12 cellular contexts compared by ENCODE assay signal in genomic region chr7:140899883-140900282, GRCh38. TPM values are rescaled to one million over a fixed set of nuclear protein-coding genes. Genes with fewer than 3 reads are reported as not detected.
DNase-seq lines count a peak whose midpoint lies in the region; ATAC-seq and TF ChIP-seq lines count a peak whose summit lies in the region.
"Had no signal": no experiment of that assay in that cellular context is flagged by ENCODE, and none has a peak within 500 bp of the region (broad histone marks: within the 10 kb centered on the region; RNA-seq: fewer than 3 reads in every experiment).

No MANE protein-coding gene starts in this region.

- peaks cover 9% of the 10 kb centered on the region for H3K4me1 ChIP-seq in HAP-1
- H3K4me1 ChIP-seq in stomach: peaks cover 3 to 30% (median 20%) of the 10 kb centered on the region in 4 donors
- H3K4me1 ChIP-seq in H9 (ENCODE audit: insufficient read depth, low read length): peaks cover 2% of the 10 kb centered on the region; the same call in 1 of the 2 replicates
- H3K4me1 ChIP-seq: Caco-2 had no signal

- H4K20me1 ChIP-seq in H9 (ENCODE audit: control insufficient read depth, insufficient read depth, insufficient read length): no peaks in the 10 kb centered on the region

- no peak overlapping the region for H3K9ac ChIP-seq in H9 (ENCODE audit: extremely low read depth, insufficient read length, low read length)

- no peak overlapping the region for H2BK20ac ChIP-seq in H9 (ENCODE audit: low read depth, low read length, poor library complexity, severe bottlenecking)

- H3K23ac ChIP-seq in H9 (ENCODE audit: insufficient read length, low read depth, low read length): no peak overlapping the region

- H3K9me3 Mint-ChIP-seq in H9: peaks cover 11% of the 10 kb centered on the region in 2 experiments

- H3K4me3 Mint-ChIP-seq in H9: peak overlapping the region in 1 of 2 experiments; percentile 24; a peak in 1 of 5 replicates

- H3K27me3 ChIP-seq in HAP-1 (ENCODE audit: low read depth): no peaks in the 10 kb centered on the region
- H3K27me3 ChIP-seq in stomach: no peaks in the 10 kb centered on the region
- H3K27me3 ChIP-seq in H9 (ENCODE audit: insufficient read depth, low read length): no peaks in the 10 kb centered on the region

- no peak overlapping the region for H4K8ac ChIP-seq in H9 (replicated peaks; ENCODE audit: insufficient read length, low read depth, low read length)

- H3K36me3 ChIP-seq in HAP-1 (replicated peaks) (no peaks in the 10 kb centered on the region; the same call in 1 of the 2 replicates), stomach (no peaks in the 10 kb centered on the region)

- TF ChIP-seq CTCF in stomach (IDR thresholded peaks at IDR 0.05) (no peak), H9 (conservative IDR thresholded peaks at IDR 0.05) (no peak; the same call in 2 of the 3 replicates)

- no peak overlapping the region for H2BK5ac ChIP-seq in H9 (ENCODE audit: insufficient read length, low read length)

- H3K27me3 Mint-ChIP-seq in H9 (ENCODE audit: low read depth): no peaks in the 10 kb centered on the region

- ATAC-seq in SK-N-SH treated with all-trans-retinoic acid at 6 μM for 48 hours (peak; percentile 60; the same call in 1 of the 3 replicates), HG03521 (IDR thresholded peaks at IDR 0.05; ENCODE audit: unreplicated experiment) (no peak)
- ATAC-seq: Panc1 had no signal

- no peak overlapping the region for H2AK5ac ChIP-seq in H9 (ENCODE audit: insufficient read length, low read length)

- H3K79me2 ChIP-seq in H9 (ENCODE audit: insufficient read depth, low read length): no peaks in the 10 kb centered on the region; the same call in 1 of the 2 replicates

- H3K23me2 ChIP-seq in H9 (ENCODE audit: insufficient read length, low read depth, low read length, poor library complexity, severe bottlenecking): no peaks in the 10 kb centered on the region

- no peak overlapping the region; a peak in 1 of 7 replicates for H3K27ac Mint-ChIP-seq in H9

- no peak overlapping the region for H4K5ac ChIP-seq in H9 (ENCODE audit: insufficient read length, low read depth, low read length)

- H2BK12ac ChIP-seq in H9 (ENCODE audit: insufficient read length, low read depth, low read length): no peak overlapping the region

- no peak overlapping the region for H3K4me2 ChIP-seq in H9 (ENCODE audit: insufficient read depth, insufficient read length, low read length)

- no peak overlapping the region for H3T11ph ChIP-seq in H9 (ENCODE audit: low read length)

- TF ChIP-seq EP300 in stomach (IDR thresholded peaks at IDR 0.05): no peak

- H4K91ac ChIP-seq in H9 (ENCODE audit: insufficient read length, low read depth, low read length): no peak overlapping the region

- peaks cover 18 to 20% of the 10 kb centered on the region in 2 experiments for H3K4me1 Mint-ChIP-seq in H9

- H3K4me3 ChIP-seq in HAP-1 (no peak overlapping the region), stomach (no peak overlapping the region)
- H3K4me3 ChIP-seq: skin epidermis had no signal

- H2BK15ac ChIP-seq in H9 (ENCODE audit: low read depth, low read length): no peak overlapping the region

- no peak overlapping the region for H3K4ac ChIP-seq in H9 (ENCODE audit: low read depth, low read length)

- no peak overlapping the region for H3K14ac ChIP-seq in H9 (ENCODE audit: insufficient read depth, low read length)

- H2BK120ac ChIP-seq in H9 (ENCODE audit: low read depth, low read length, poor library complexity, severe bottlenecking): no peak overlapping the region

- no peak overlapping the region for H2AFZ ChIP-seq in H9 (ENCODE audit: low read length)

- H3K36me3 Mint-ChIP-seq in H9 (ENCODE audit: insufficient read depth in 1 of 3, low read depth in 3 of 3): peaks cover 11 to 16% (median 12%) of the 10 kb centered on the region in 3 experiments; a peak in 6 of 7 replicates

- in situ Hi-C loops in HAP-1 (cut with MboI; ENCODE audit: low sequenced_read_pairs): no loop called here

- H3K9me3 ChIP-seq in HAP-1: no peaks in the 10 kb centered on the region
- H3K9me3 ChIP-seq in stomach: no peaks in the 10 kb centered on the region
- H3K9me3 ChIP-seq in H9 (ENCODE audit: control insufficient read depth, low read depth, low read length): no peaks in the 10 kb centered on the region
- H3K9me3 ChIP-seq: Caco-2 had no signal

- DNase-seq in D341Med (ENCODE audit: low spot score) (peak; percentile 43), HAP-1 (ENCODE audit: low spot score in 2 of 2) (peak; percentile 46 to 76), left kidney (ENCODE audit: low read depth, low spot score) (peak; percentile 43), stomach (no peak), H9 (no peak)
- DNase-seq in stimulated activated CD4-positive, alpha-beta T cell treated with anti-CD3 and anti-CD28 coated beads, Interleukin-2, amount 100 ng/mL, for 48 hours: no peak
- DNase-seq: stimulated activated CD8-positive, alpha-beta memory T cell treated with anti-CD3 and anti-CD28 coated beads, Interleukin-4, amount 100 ng/mL, for 48 hours had no signal

- H3K56ac ChIP-seq in H9 (ENCODE audit: insufficient read length, low read depth, low read length): no peak overlapping the region

- H3K27ac ChIP-seq in stomach (peak overlapping the region in 1 of 5 donors; percentile 21), H9 (ENCODE audit: insufficient read length, low read depth, low read length) (no peak overlapping the region)
- H3K27ac ChIP-seq: skin epidermis had no signal

- peaks cover 4% of the 10 kb centered on the region for H3K79me1 ChIP-seq in H9 (ENCODE audit: insufficient read depth, low read depth, low read length, poor library complexity, severe bottlenecking)

- intact Hi-C loops in stomach (cut with DNase I; ENCODE audit: low total_unique reads): no loop called here

- 71 to 83% (median 72%) methylated on average over 1 of the region's 1 CpG for WGBS in stomach, 5 donors
- WGBS in H9 (ENCODE audit: extremely low coverage, insufficient read length, low lambda C conversion rate): no CpG with 5 or more reads among the region's 1 CpG

- no peak for TF ChIP-seq POLR2A in stomach (IDR thresholded peaks at IDR 0.05)

- H3K18ac ChIP-seq in H9 (ENCODE audit: insufficient read length, low read depth, low read length): no peak overlapping the region

TF ChIP-seq in SK-N-SH treated with all-trans-retinoic acid at 6 μM for 48 hours, 23 proteins besides CTCF, POLR2A, EP300 and RAD21:
- TF ChIP-seq TSHZ2 (CRISPR knock-in tag; IDR thresholded peaks at IDR 0.05) (0 out of 2 replicates have a peak, but pooled peaks have one; percentile 38), CREB5 (CRISPR knock-in tag; IDR thresholded peaks at IDR 0.05; ENCODE audit: low read depth) (no peak)
TF ChIP-seq in SK-N-SH treated with all-trans-retinoic acid at 6 μM for 48 hours: peak in this region for 1.

RNA-seq across cellular contexts. Expression of gene BRAF, which starts 24.8 kb away (rescaled TPM):
- total RNA-seq in stomach (100 to 1,000 TPM in 1 of 5 donors, 10 to 100 TPM in 4; 24.0 to 105 (median 43.3) TPM), H9 (2021) (29.6 and 32.9 TPM in 2 replicates)
- polyA plus RNA-seq in stomach: 1 to 10 TPM; 3.9 to 6.9 (median 4.6) TPM

Comparison
In these comparisons a context has a peak if more than half of its experiments do, and no peak if none do; other contexts are left out.
1. DNase-seq: peak in D341Med (single experiment), HAP-1 (2 of 2) and left kidney (single experiment); none in stimulated activated CD4-positive, alpha-beta T cell treated with anti-CD3 and anti-CD28 coated beads, Interleukin-2, amount 100 ng/mL, for 48 hours (0 of 2), stomach (single experiment) and H9 (single experiment).